1 cellular context compared by ENCODE assay signal in genomic region chr4:162911349-162911748, GRCh38.
TF ChIP-seq lines count a peak whose summit lies in the region.

No MANE protein-coding gene starts in this region.

TF ChIP-seq in HEK293, 187 proteins besides CTCF, POLR2A, EP300 and RAD21 (continued from another document):
- TF ChIP-seq ZNF362 (tag by site-specific recombination; IDR thresholded peaks at IDR 0.05) (no peak), ZNF596 (tag by site-specific recombination; IDR thresholded peaks at IDR 0.05) (no peak)
